8 cellular contexts compared by ENCODE assay signal in genomic region chr1:179365342-179366092, GRCh38. TPM values are rescaled to one million over a fixed set of nuclear protein-coding genes. Genes with fewer than 3 reads are reported as not detected.
DNase-seq lines count a peak whose midpoint lies in the region; ATAC-seq and TF ChIP-seq lines count a peak whose summit lies in the region.

TSS of gene AXDND1 (plus strand) at chr1:179365971. CDS start at chr1:179366510, 539 bp downstream.

- DNase-seq in H7: peak; percentile 85
- peak; percentile 74 to 86 for DNase-seq in SHP77 (lab: John Stamatoyannopoulos, UW)
- peak; percentile 76 for DNase-seq in activated gamma-delta T cell (lab: John Stamatoyannopoulos, UW)
- DNase-seq in foreskin keratinocyte: peak; percentile 58 to 78
- peak; percentile 81 for DNase-seq in neural progenitor cell (ENCODE audit: low spot score)
- DNase-seq in stromal cell of bone marrow (ENCODE audit: low read depth): peak; percentile 86

- H2AFZ ChIP-seq in Loucy (ENCODE audit: low read length): peak within 1 kb of the TSS; percentile 96
- H2AFZ ChIP-seq in neural progenitor cell (replicated peaks): peak within 1 kb of the TSS; percentile 94

- H3K4me1 ChIP-seq in ES-I3 (ENCODE audit: insufficient read depth, low read length): no peaks in the 10 kb centered on the region
- H3K4me1 ChIP-seq in Loucy (ENCODE audit: insufficient read depth, low read length, poor library complexity, severe bottlenecking): peaks cover 8% of the 10 kb centered on the region
- no peaks in the 10 kb centered on the region for H3K4me1 ChIP-seq in foreskin keratinocyte
- H3K4me1 ChIP-seq in neural progenitor cell: no peaks in the 10 kb centered on the region

- H3F3A ChIP-seq in Loucy (ENCODE audit: low read depth) (no peaks in the 10 kb centered on the region), neural progenitor cell (ENCODE audit: low read depth) (peaks cover 3% of the 10 kb centered on the region)

- H3K9me2 ChIP-seq in Loucy (replicated peaks; ENCODE audit: low read depth, low read length): no peaks in the 10 kb centered on the region

- H4K20me1 ChIP-seq in Loucy (ENCODE audit: insufficient read depth, low read length, poor library complexity, severe bottlenecking) (no peaks in the 10 kb centered on the region), neural progenitor cell (ENCODE audit: low read depth) (no peaks in the 10 kb centered on the region)

- ATAC-seq in foreskin keratinocyte: peak; percentile 92

- H3K27me3 ChIP-seq in H7 (ENCODE audit: control insufficient read depth, insufficient read depth, low read length) (no peaks in the 10 kb centered on the region; the same call in 1 of the 2 replicates), Loucy (ENCODE audit: insufficient read depth, low read length, poor library complexity, severe bottlenecking) (no peaks in the 10 kb centered on the region), foreskin keratinocyte (no peaks in the 10 kb centered on the region), neural progenitor cell (no peaks in the 10 kb centered on the region)

- no peaks in the 10 kb centered on the region for H3K36me3 Mint-ChIP-seq in neural progenitor cell

- no peaks in the 10 kb centered on the region for H3K9me3 Mint-ChIP-seq in neural progenitor cell

- H3K9ac ChIP-seq in ES-I3 (ENCODE audit: low read depth, low read length) (peak within 1 kb of the TSS; percentile 80), Loucy (ENCODE audit: low read depth, low read length, poor library complexity, severe bottlenecking) (peak within 1 kb of the TSS; percentile 64), neural progenitor cell (peak within 1 kb of the TSS; percentile 28)

- H3K4me2 ChIP-seq in Loucy (ENCODE audit: low read depth, low read length, poor library complexity, severe bottlenecking): peak within 1 kb of the TSS; percentile 79
- peak within 1 kb of the TSS; percentile 91 for H3K4me2 ChIP-seq in neural progenitor cell

- H3K9me3 ChIP-seq in ES-I3 (ENCODE audit: control insufficient read depth, insufficient read depth, low read length) (no peaks in the 10 kb centered on the region), Loucy (ENCODE audit: insufficient read depth, low read depth, low read length) (no peaks in the 10 kb centered on the region), neural progenitor cell (ENCODE audit: low read depth) (no peaks in the 10 kb centered on the region)

- peak within 1 kb of the TSS; percentile 97 for H3K27ac ChIP-seq in foreskin keratinocyte
- peak within 1 kb of the TSS; percentile 60 for H3K27ac ChIP-seq in neural progenitor cell

- H3K4me3 ChIP-seq in H7 (ENCODE audit: insufficient read depth, low read depth, low read length) (peak within 1 kb of the TSS; percentile 81), Loucy (ENCODE audit: low read length, poor library complexity, severe bottlenecking) (peak within 1 kb of the TSS; percentile 80), neural progenitor cell (peak within 1 kb of the TSS; percentile 66)

- TF ChIP-seq CTCF in Loucy (conservative IDR thresholded peaks at IDR 0.05; ENCODE audit: low read length) (no peak), foreskin keratinocyte (conservative IDR thresholded peaks at IDR 0.05) (no peak), neural progenitor cell (IDR thresholded peaks at IDR 0.05) (no peak)

- H3K79me2 ChIP-seq in Loucy (ENCODE audit: insufficient read depth, low read length): no peaks in the 10 kb centered on the region
- no peaks in the 10 kb centered on the region for H3K79me2 ChIP-seq in neural progenitor cell (ENCODE audit: low read depth)

- peaks cover 7% of the 10 kb centered on the region for H3K27me3 Mint-ChIP-seq in neural progenitor cell (ENCODE audit: insufficient read depth, low read depth)

- H3K27ac Mint-ChIP-seq in neural progenitor cell: peak within 1 kb of the TSS; percentile 100

- peaks cover 7% of the 10 kb centered on the region for H3K4me1 Mint-ChIP-seq in neural progenitor cell

- H3K36me3 ChIP-seq in ES-I3 (ENCODE audit: insufficient read depth, low read length) (no peaks in the 10 kb centered on the region), H7 (replicated peaks; ENCODE audit: control insufficient read depth, insufficient read depth, low read length) (no peaks in the 10 kb centered on the region), Loucy (ENCODE audit: insufficient read depth, low read length) (no peaks in the 10 kb centered on the region), neural progenitor cell (no peaks in the 10 kb centered on the region)

- H3K4me3 Mint-ChIP-seq in neural progenitor cell: peak within 1 kb of the TSS; percentile 93

RNA-seq across cellular contexts. Expression of gene AXDND1, which starts in this region (rescaled TPM):
- 0.76 and 0.92 TPM in 2 replicates for total RNA-seq in H7 (2014; rRNA removed; shearing (Covaris generic))
- total RNA-seq in foreskin keratinocyte (0.21 and 0.31 TPM in 2 replicates), neural progenitor cell (ENCODE audit: low replicate concordance) (0.30 and 0.77 TPM in 2 replicates)
- polyA plus RNA-seq in foreskin keratinocyte: 0.09 TPM in 1 of 2 replicates, not detected in the other

Comparison
In these comparisons a context has a peak if more than half of its experiments do, and no peak if none do; other contexts are left out.
1. Peak in every context shown above with its lines: DNase-seq, ATAC-seq, H3K4me3 ChIP-seq and H3K27ac ChIP-seq.
2. Peak in DNase-seq and H3K4me3 ChIP-seq in H7; RNA of the gene not detected or under 1 TPM.
3. Peak in DNase-seq, ATAC-seq and H3K27ac ChIP-seq in foreskin keratinocyte; RNA of the gene not detected or under 1 TPM.
4. Peak in DNase-seq, H3K4me3 ChIP-seq, H3K27ac ChIP-seq, H3K9ac ChIP-seq and H3K4me2 ChIP-seq in neural progenitor cell; RNA of the gene not detected or under 1 TPM.
5. H3K9ac ChIP-seq: peak in every context shown above with its lines; median percentile 80 in ES-I3; 64 in Loucy; 28 in neural progenitor cell.